In genomic region chr4:23993373-23993772, GRCh38 we compare ENCODE assay signal across 32 cellular contexts.
DNase-seq lines count a peak whose midpoint lies in the region; ATAC-seq and FAIRE-seq lines count a peak whose summit lies in the region.
"Had no signal": no experiment of that assay in that cellular context is flagged by ENCODE, and none has a peak within 500 bp of the region (broad histone marks: within the 10 kb centered on the region; RNA-seq: fewer than 3 reads in every experiment).

No MANE protein-coding gene starts in this region.

- FAIRE-seq in small intestine (lab: Jason Lieb, UNC): no peak
- FAIRE-seq: GM12892, GM19239, islet of Langerhans had no signal

- POLR2A ChIA-PET in T-cell (lab: Charles Lee): no interaction called here

- H3K27me3 Mint-ChIP-seq in T-cell: no peaks in the 10 kb centered on the region
- H3K27me3 Mint-ChIP-seq: activated CD4-positive, alpha-beta T cell treated with anti-CD3 and anti-CD28 coated beads for 36 hours; brain had no signal

- H3K9me3 Mint-ChIP-seq in T-cell: peaks cover 0 to 2% (median 0%) of the 10 kb centered on the region in 3 donors
- H3K9me3 Mint-ChIP-seq: activated T-helper 2 cell treated with anti-CD3 and anti-CD28 coated beads, Interferon-gamma antibody, Interleukin-2, Interleukin-4, amounts not matched to agents 10 μg/mL and 5 μg/mL and 100 μg/mL, durations not matched to agents 14 hours and 24 hours and 36 hours; brain; nephron; type B pancreatic cell had no signal

- no peak overlapping the region for H3K27ac Mint-ChIP-seq in T-cell
- H3K27ac Mint-ChIP-seq: activated CD4-positive, alpha-beta T cell treated with anti-CD3 and anti-CD28 coated beads for 36 hours; activated T-helper 2 cell treated with anti-CD3 and anti-CD28 coated beads, Interferon-gamma antibody, Interleukin-2, Interleukin-4, amounts not matched to agents 10 μg/mL and 5 μg/mL and 100 μg/mL, durations not matched to agents 14 hours and 24 hours and 36 hours; brain; nephron; type B pancreatic cell had no signal

- WGBS in small intestine, 3 donors: 60 to 78% (median 64%) methylated on average over 1 of the region's 1 CpG

- H3K27me3 ChIP-seq in small intestine (ENCODE audit: control insufficient read depth in 2 of 2, insufficient read depth in 2 of 2, low read length in 2 of 2): no peaks in the 10 kb centered on the region
- H3K27me3 ChIP-seq: BLaER1 treated with 17β-estradiol and CSF1 and Interleukin-3, amounts not matched to agents 10 nM and 100 nM; esophagus muscularis mucosa; MG63; Peyer's patch had no signal

- DNase-seq in T-cell: no peak
- DNase-seq in OCI-M2 (lab: John Stamatoyannopoulos, UW; ENCODE audit: unreplicated experiment): no peak
- no peak for DNase-seq in small intestine
- DNase-seq: activated CD4-positive, alpha-beta T cell treated with anti-CD3 and anti-CD28 coated beads for 36 hours; activated naive CD4-positive, alpha-beta T cell treated with anti-CD3 and anti-CD28 coated beads, Interleukin-2, amount 50 U/mL, for 16 hours; cerebellar nuclear complex; dermis blood vessel endothelial cell; foreskin fibroblast; GOT3; head of caudate nucleus; MG63; NCI-H2029 treated with DMSO at 0.1 percent for 48 hours; NCI-H226; NCI-H526 treated with DMSO at 0.1 percent for 48 hours; Peyer's patch; SHP77 treated with DMSO at 0.1 percent for 48 hours; stimulated activated naive CD4-positive, alpha-beta T cell had no signal

- no peak overlapping the region for H3K4me3 Mint-ChIP-seq in T-cell
- H3K4me3 Mint-ChIP-seq: activated CD4-positive, alpha-beta T cell treated with anti-CD3 and anti-CD28 coated beads for 36 hours; brain; nephron; type B pancreatic cell had no signal

- H3K9me3 ChIP-seq in small intestine (ENCODE audit: control insufficient read depth, low read depth): no peaks in the 10 kb centered on the region
- H3K9me3 ChIP-seq: BLaER1 treated with 17β-estradiol and CSF1 and Interleukin-3, amounts not matched to agents 10 nM and 100 nM; esophagus muscularis mucosa; MG63; Peyer's patch had no signal

- H3K4me1 Mint-ChIP-seq in T-cell: no peaks in the 10 kb centered on the region
- H3K4me1 Mint-ChIP-seq: activated CD4-positive, alpha-beta T cell treated with anti-CD3 and anti-CD28 coated beads for 36 hours; nephron had no signal

- no peaks in the 10 kb centered on the region for H3K36me3 Mint-ChIP-seq in T-cell
- H3K36me3 Mint-ChIP-seq: brain, type B pancreatic cell had no signal

- no peaks in the 10 kb centered on the region for H3K4me1 ChIP-seq in small intestine (ENCODE audit: control insufficient read depth in 2 of 2, insufficient read depth in 1 of 2, low read depth in 1 of 2, low read length in 1 of 2)
- H3K4me1 ChIP-seq: BLaER1 treated with 17β-estradiol and CSF1 and Interleukin-3, amounts not matched to agents 10 nM and 100 nM; esophagus muscularis mucosa; Peyer's patch had no signal

- H3K36me3 ChIP-seq in small intestine (ENCODE audit: control insufficient read depth in 2 of 2, insufficient read depth in 2 of 2, low read length in 2 of 2): no peaks in the 10 kb centered on the region
- H3K36me3 ChIP-seq: BLaER1 treated with 17β-estradiol and CSF1 and Interleukin-3, amounts not matched to agents 10 nM and 100 nM; esophagus muscularis mucosa; MG63; Peyer's patch had no signal

- ATAC-seq in GM19351 (IDR thresholded peaks at IDR 0.05; ENCODE audit: unreplicated experiment): peak; percentile 65
- ATAC-seq in GM21717 (IDR thresholded peaks at IDR 0.05; ENCODE audit: unreplicated experiment): peak; percentile 92
- ATAC-seq in HG03520 (IDR thresholded peaks at IDR 0.05; ENCODE audit: unreplicated experiment): peak; percentile 62
- ATAC-seq in GM21447 (IDR thresholded peaks at IDR 0.05; ENCODE audit: unreplicated experiment): no peak
- ATAC-seq in T-cell (replicated peaks in 1 of 4): no peak
- ATAC-seq: activated CD4-positive, alpha-beta T cell treated with anti-CD3 and anti-CD28 coated beads for 36 hours; left lobe of liver had no signal

- no peak overlapping the region for H3K27ac ChIP-seq in small intestine (ENCODE audit: low read depth in 1 of 2, low read length in 1 of 2)
- H3K27ac ChIP-seq: BLaER1 treated with 17β-estradiol and CSF1 and Interleukin-3, amounts not matched to agents 10 nM and 100 nM; esophagus muscularis mucosa; KMS-11; Peyer's patch had no signal

- H3K4me3 ChIP-seq in small intestine (ENCODE audit: low read depth in 1 of 2, low read length in 2 of 2): no peak overlapping the region
- H3K4me3 ChIP-seq: BLaER1 treated with 17β-estradiol and CSF1 and Interleukin-3, amounts not matched to agents 10 nM and 100 nM; esophagus muscularis mucosa; MG63; Peyer's patch had no signal

- CTCF ChIA-PET in T-cell (lab: Charles Lee): no interaction called here

Comparison
In these comparisons a context has a peak if more than half of its experiments do, and no peak if none do; other contexts are left out.
1. ATAC-seq: peak in GM19351 (single experiment), GM21717 (single experiment) and HG03520 (single experiment); none in GM21447 (single experiment) and T-cell (0 of 4).